Comparison of ENCODE assay signal across 10 cellular contexts in the genomic region with DNA sequence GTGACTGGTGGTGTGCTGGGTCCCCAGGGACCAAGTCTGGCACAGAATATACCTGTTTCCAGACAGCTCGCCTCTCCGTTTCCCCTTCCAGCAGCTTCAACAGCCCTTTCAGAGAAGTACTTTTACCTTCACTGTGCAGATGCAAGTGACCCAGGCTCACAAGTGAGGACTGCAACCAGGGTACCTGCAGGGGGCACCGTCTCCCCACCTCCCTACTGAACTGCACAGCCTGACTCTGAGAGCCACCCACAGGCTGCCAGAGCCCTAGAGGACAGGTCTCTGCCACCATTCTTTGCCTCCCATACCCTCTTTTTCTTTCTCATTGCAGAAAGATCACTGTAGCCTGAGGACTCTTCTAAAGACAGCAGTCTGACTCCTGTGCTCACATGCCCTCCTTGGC. TPM values are rescaled to one million over a fixed set of nuclear protein-coding genes. Genes with fewer than 3 reads are reported as not detected.
DNase-seq lines count a peak whose midpoint lies in the region; ATAC-seq and TF ChIP-seq lines count a peak whose summit lies in the region.
"Had no signal": no experiment of that assay in that cellular context is flagged by ENCODE, and none has a peak within 500 bp of the region (broad histone marks: within the 10 kb centered on the region; RNA-seq: fewer than 3 reads in every experiment).

No MANE protein-coding gene starts in this region.

- no peaks in the 10 kb centered on the region for H3K36me3 ChIP-seq in Karpas-422 (ENCODE audit: insufficient read depth, low read length)
- H3K36me3 ChIP-seq: right atrium auricular region had no signal

- H3K79me2 ChIP-seq in Karpas-422 (ENCODE audit: low read length): no peaks in the 10 kb centered on the region

- H3K4me3 ChIP-seq in Karpas-422 (ENCODE audit: low read length) (no peak overlapping the region), dorsolateral prefrontal cortex (no peak overlapping the region)
- H3K4me3 ChIP-seq: right atrium auricular region had no signal

- H3K4me2 ChIP-seq in Karpas-422 (ENCODE audit: low read depth, low read length, poor library complexity, severe bottlenecking): no peak overlapping the region

- no peaks in the 10 kb centered on the region for H3K4me1 Mint-ChIP-seq in chondrocyte (ENCODE audit: low read depth)

- H3K9me3 ChIP-seq in Karpas-422 (ENCODE audit: low read length): no peaks in the 10 kb centered on the region
- H3K9me3 ChIP-seq: right atrium auricular region had no signal

- no peaks in the 10 kb centered on the region for H3K9me2 ChIP-seq in Karpas-422 (replicated peaks; ENCODE audit: insufficient read depth, low read length)

- no peaks in the 10 kb centered on the region for H4K20me1 ChIP-seq in Karpas-422 (ENCODE audit: insufficient read depth, low read depth, low read length)

- H3K27ac ChIP-seq in Karpas-422 (ENCODE audit: low read length) (no peak overlapping the region), dorsolateral prefrontal cortex (no peak overlapping the region)
- H3K27ac ChIP-seq: right atrium auricular region had no signal

- H3K27me3 ChIP-seq in Karpas-422 (ENCODE audit: low read length) (no peaks in the 10 kb centered on the region), dorsolateral prefrontal cortex (peaks cover 0 to 24% (median 0%) of the 10 kb centered on the region in 45 donors)
- H3K27me3 ChIP-seq: right atrium auricular region had no signal

- peaks cover 38% of the 10 kb centered on the region for H3K27me3 Mint-ChIP-seq in chondrocyte (ENCODE audit: low read depth)

- H3K9me3 Mint-ChIP-seq in chondrocyte (ENCODE audit: low read depth): no peaks in the 10 kb centered on the region

- H3K27ac Mint-ChIP-seq in chondrocyte (ENCODE audit: unreplicated experiment): no peak overlapping the region

- peak; percentile 27 for DNase-seq in activated CD4-positive, alpha-beta T cell treated with anti-CD3 and anti-CD28 coated beads for 48 hours
- no peak for DNase-seq in activated CD4-positive, alpha-beta T cell treated with anti-CD3 and anti-CD28 coated beads for 1 hour
- DNase-seq in Karpas-422: peak; percentile 81
- no peak for DNase-seq in chondrocyte (ENCODE audit: low spot score)
- peak; percentile 8 for DNase-seq in stimulated activated naive CD8-positive, alpha-beta T cell treated with anti-CD3 and anti-CD28 coated beads, Interleukin-15, Interleukin-2, amounts not matched to agents 100 U/mL and 50 U/mL, for 24 hours
- no peak for DNase-seq in dorsolateral prefrontal cortex
- DNase-seq: NCI-H1048 had no signal

- no peak for ATAC-seq in stimulated activated naive CD8-positive, alpha-beta T cell treated with anti-CD3 and anti-CD28 coated beads, Interleukin-15, Interleukin-2, amounts not matched to agents 100 U/mL and 50 U/mL, for 24 hours
- no peak for ATAC-seq in GM21526 (IDR thresholded peaks at IDR 0.05; ENCODE audit: low FRiP score, unreplicated experiment)
- no peak for ATAC-seq in GM18520 (IDR thresholded peaks at IDR 0.05; ENCODE audit: unreplicated experiment)

- H3K4me1 ChIP-seq in Karpas-422 (ENCODE audit: low read length): peaks cover under 1% of the 10 kb centered on the region; the same call in 1 of the 2 replicates

- no peaks in the 10 kb centered on the region for H3K36me3 Mint-ChIP-seq in chondrocyte (ENCODE audit: low read depth)

- H3K4me3 Mint-ChIP-seq in chondrocyte (ENCODE audit: unreplicated experiment): no peak overlapping the region

- TF ChIP-seq CTCF in chondrocyte (IDR thresholded peaks at IDR 0.05) (peak; percentile 42), dorsolateral prefrontal cortex (IDR thresholded peaks at IDR 0.05 in 54 of 56, conservative IDR thresholded peaks at IDR 0.05 in 2 of 56; ENCODE audit: low read depth in 1 of 56, partially characterized antibody in 56 of 56) (peak in 2 of 56 donors; percentile 8 to 11)

- no peak overlapping the region for H2AFZ ChIP-seq in Karpas-422 (ENCODE audit: low read length)

- intact Hi-C loops in dorsolateral prefrontal cortex (cut with DNase I): no loop called here

- no peak overlapping the region for H3K9ac ChIP-seq in Karpas-422 (ENCODE audit: low read length)

RNA-seq across cellular contexts. Expression of a gene that starts 15.4 kb away (rescaled TPM):
- total RNA-seq in Karpas-422 (2014; rRNA removed; shearing (Covaris generic); ENCODE audit: low replicate concordance): not detected in 2 replicates
- total RNA-seq in chondrocyte (not detected in 3 replicates), dorsolateral prefrontal cortex (not detected)
- total RNA-seq: right atrium auricular region had no signal

RNA-seq across cellular contexts. Expression of a gene that starts 45.8 kb away (rescaled TPM):
- not detected in 2 replicates for total RNA-seq in Karpas-422 (2014; rRNA removed; shearing (Covaris generic); ENCODE audit: low replicate concordance)
- total RNA-seq in chondrocyte (not detected in 3 replicates), dorsolateral prefrontal cortex (10 to 100 TPM in 115 of 120 experiments, 1 to 10 TPM in 5; 5.7 to 93.2 (median 24.3) TPM)
- total RNA-seq: right atrium auricular region had no signal

Comparison
In these comparisons a context has a peak if more than half of its experiments do, and no peak if none do; other contexts are left out.
1. DNase-seq: peak in activated CD4-positive, alpha-beta T cell treated with anti-CD3 and anti-CD28 coated beads for 48 hours (single experiment), Karpas-422 (single experiment) and stimulated activated naive CD8-positive, alpha-beta T cell treated with anti-CD3 and anti-CD28 coated beads, Interleukin-15, Interleukin-2, amounts not matched to agents 100 U/mL and 50 U/mL, for 24 hours (single experiment); none in activated CD4-positive, alpha-beta T cell treated with anti-CD3 and anti-CD28 coated beads for 1 hour (single experiment), chondrocyte (single experiment) and dorsolateral prefrontal cortex (0 of 10).